Comparison of ENCODE assay signal across 8 cellular contexts in the genomic region with DNA sequence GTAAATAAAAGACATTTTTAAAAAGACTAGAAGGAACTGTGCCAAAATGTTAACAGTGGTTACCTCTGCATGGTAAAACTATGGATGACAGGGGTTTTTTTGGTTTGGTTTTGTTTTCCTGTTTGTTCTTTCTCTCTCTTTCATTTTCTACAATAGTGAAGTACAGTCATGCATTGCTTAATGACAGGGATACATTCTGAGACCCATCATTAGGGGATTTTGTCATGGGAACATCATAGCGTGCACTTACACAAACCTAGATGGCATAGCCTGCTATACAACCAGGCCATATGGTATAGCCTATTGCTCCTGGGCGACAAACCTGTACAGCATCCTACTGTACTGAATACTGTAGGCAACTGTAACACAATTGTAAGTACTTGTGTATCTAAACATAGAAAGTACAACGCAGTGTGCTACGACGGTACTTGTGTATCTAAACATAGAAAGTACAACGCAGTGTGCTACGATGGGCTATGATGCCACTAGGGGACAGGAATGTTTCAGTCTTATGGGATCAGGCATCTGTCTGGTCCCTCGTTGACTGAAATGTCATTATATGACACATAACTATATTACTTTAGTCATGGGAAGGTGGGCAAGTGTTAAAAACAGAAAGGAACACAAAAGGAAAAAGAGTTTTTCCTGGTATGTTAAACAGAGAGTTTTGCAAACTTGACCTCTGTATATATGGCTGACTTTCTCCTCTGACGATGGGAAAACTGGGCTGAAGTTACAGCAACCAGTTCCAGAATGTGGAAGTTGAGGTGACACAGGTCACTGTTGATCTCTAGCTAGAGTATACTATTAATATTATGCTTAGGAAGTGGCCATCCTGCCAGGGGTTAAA. TPM values are rescaled to one million over a fixed set of nuclear protein-coding genes. Genes with fewer than 3 reads are reported as not detected.
DNase-seq lines count a peak whose midpoint lies in the region; ATAC-seq lines count a peak whose summit lies in the region.

No MANE protein-coding gene starts in this region.

- H3K27ac Mint-ChIP-seq in activated naive CD4-positive, alpha-beta T cell treated with anti-CD3 and anti-CD28 coated beads, Interleukin-2, amount 50 U/mL, for 24 hours, result peak overlapping the region; percentile 14
- peak overlapping the region; percentile 83 for H3K27ac Mint-ChIP-seq in activated T-helper 17 cell treated with anti-CD3 and anti-CD28 coated beads, Interleukin-2, amount 50 U/mL, for 72 hours
- H3K27ac Mint-ChIP-seq in stimulated activated naive CD8-positive, alpha-beta T cell treated with anti-CD3 and anti-CD28 coated beads, Interleukin-15, Interleukin-2, amounts not matched to agents 100 ng/mL and 50 ng/mL, for 24 hours, result peak overlapping the region; percentile 66

- H3K4me1 Mint-ChIP-seq in activated naive CD4-positive, alpha-beta T cell treated with anti-CD3 and anti-CD28 coated beads, Interleukin-2, amount 50 U/mL, for 24 hours, result peaks cover 31% of the 10 kb centered on the region
- peaks cover 43% of the 10 kb centered on the region for H3K4me1 Mint-ChIP-seq in activated T-helper 17 cell treated with anti-CD3 and anti-CD28 coated beads, Interleukin-2, amount 50 U/mL, for 72 hours
- H3K4me1 Mint-ChIP-seq in stimulated activated naive CD8-positive, alpha-beta T cell treated with anti-CD3 and anti-CD28 coated beads, Interleukin-15, Interleukin-2, amounts not matched to agents 100 ng/mL and 50 ng/mL, for 24 hours (ENCODE audit: low read depth), result peaks cover 56% of the 10 kb centered on the region

- DNase-seq in activated naive CD4-positive, alpha-beta T cell (lab: John Stamatoyannopoulos, UW), result no peak
- no peak for DNase-seq in hypothalamus (lab: John Stamatoyannopoulos, UW)
- no peak for DNase-seq in activated CD4-positive, alpha-beta T cell treated with anti-CD3 and anti-CD28 coated beads, Interleukin-2, amount 50 U/mL, for 48 hours

- no peaks in the 10 kb centered on the region for H3K27me3 Mint-ChIP-seq in activated naive CD4-positive, alpha-beta T cell treated with anti-CD3 and anti-CD28 coated beads, Interleukin-2, amount 50 U/mL, for 24 hours
- H3K27me3 Mint-ChIP-seq in activated T-helper 17 cell treated with anti-CD3 and anti-CD28 coated beads, Interleukin-2, amount 50 U/mL, for 72 hours, result no peaks in the 10 kb centered on the region
- H3K27me3 Mint-ChIP-seq in stimulated activated naive CD8-positive, alpha-beta T cell treated with anti-CD3 and anti-CD28 coated beads, Interleukin-15, Interleukin-2, amounts not matched to agents 100 ng/mL and 50 ng/mL, for 24 hours, result peaks cover 4% of the 10 kb centered on the region

- ATAC-seq in HG03039 (IDR thresholded peaks at IDR 0.05; ENCODE audit: unreplicated experiment) (peak; percentile 72), GM18520 (IDR thresholded peaks at IDR 0.05; ENCODE audit: unreplicated experiment) (no peak)
- peak; percentile 93 for ATAC-seq in activated T-helper 17 cell treated with anti-CD3 and anti-CD28 coated beads, Interleukin-2, amount 50 U/mL, for 72 hours (replicated peaks)

- peaks cover 5% of the 10 kb centered on the region for H3K9me3 Mint-ChIP-seq in activated naive CD4-positive, alpha-beta T cell treated with anti-CD3 and anti-CD28 coated beads, Interleukin-2, amount 50 U/mL, for 24 hours
- H3K9me3 Mint-ChIP-seq in activated T-helper 17 cell treated with anti-CD3 and anti-CD28 coated beads, Interleukin-2, amount 50 U/mL, for 72 hours, result peaks cover 4% of the 10 kb centered on the region
- H3K9me3 Mint-ChIP-seq in stimulated activated naive CD8-positive, alpha-beta T cell treated with anti-CD3 and anti-CD28 coated beads, Interleukin-15, Interleukin-2, amounts not matched to agents 100 ng/mL and 50 ng/mL, for 24 hours, result peaks cover 8% of the 10 kb centered on the region

- H3K36me3 Mint-ChIP-seq in activated naive CD4-positive, alpha-beta T cell treated with anti-CD3 and anti-CD28 coated beads, Interleukin-2, amount 50 U/mL, for 24 hours, result no peaks in the 10 kb centered on the region
- peaks cover 5% of the 10 kb centered on the region for H3K36me3 Mint-ChIP-seq in activated T-helper 17 cell treated with anti-CD3 and anti-CD28 coated beads, Interleukin-2, amount 50 U/mL, for 72 hours (ENCODE audit: low read depth)
- H3K36me3 Mint-ChIP-seq in stimulated activated naive CD8-positive, alpha-beta T cell treated with anti-CD3 and anti-CD28 coated beads, Interleukin-15, Interleukin-2, amounts not matched to agents 100 ng/mL and 50 ng/mL, for 24 hours (ENCODE audit: low read depth), result no peaks in the 10 kb centered on the region

- peak overlapping the region; percentile 2 for H3K4me3 Mint-ChIP-seq in activated naive CD4-positive, alpha-beta T cell treated with anti-CD3 and anti-CD28 coated beads, Interleukin-2, amount 50 U/mL, for 24 hours
- H3K4me3 Mint-ChIP-seq in activated T-helper 17 cell treated with anti-CD3 and anti-CD28 coated beads, Interleukin-2, amount 50 U/mL, for 72 hours, result peak overlapping the region; percentile 64
- H3K4me3 Mint-ChIP-seq in stimulated activated naive CD8-positive, alpha-beta T cell treated with anti-CD3 and anti-CD28 coated beads, Interleukin-15, Interleukin-2, amounts not matched to agents 100 ng/mL and 50 ng/mL, for 24 hours, result peak overlapping the region; percentile 45

RNA-seq across cellular contexts. Expression of a gene that starts 7.4 kb away (rescaled TPM):
- 100 to 1,000 TPM in 1 of 2 donors, 10 to 100 TPM in 1; 71.2 to 145 TPM for total RNA-seq in activated T-helper 17 cell treated with anti-CD3 and anti-CD28 coated beads, Interleukin-2, amount 50 U/mL, for 72 hours

Comparison
In these comparisons a context has a peak if more than half of its experiments do, and no peak if none do; other contexts are left out.
1. H3K27ac Mint-ChIP-seq: peak in every context shown above with its lines; median percentile 83 in activated T-helper 17 cell treated with anti-CD3 and anti-CD28 coated beads, Interleukin-2, amount 50 U/mL, for 72 hours; 66 in stimulated activated naive CD8-positive, alpha-beta T cell treated with anti-CD3 and anti-CD28 coated beads, Interleukin-15, Interleukin-2, amounts not matched to agents 100 ng/mL and 50 ng/mL, for 24 hours; 14 in activated naive CD4-positive, alpha-beta T cell treated with anti-CD3 and anti-CD28 coated beads, Interleukin-2, amount 50 U/mL, for 24 hours.
2. H3K4me3 Mint-ChIP-seq: peak in every context shown above with its lines; median percentile 64 in activated T-helper 17 cell treated with anti-CD3 and anti-CD28 coated beads, Interleukin-2, amount 50 U/mL, for 72 hours; 45 in stimulated activated naive CD8-positive, alpha-beta T cell treated with anti-CD3 and anti-CD28 coated beads, Interleukin-15, Interleukin-2, amounts not matched to agents 100 ng/mL and 50 ng/mL, for 24 hours; 2 in activated naive CD4-positive, alpha-beta T cell treated with anti-CD3 and anti-CD28 coated beads, Interleukin-2, amount 50 U/mL, for 24 hours.